ENCODE assay signal across 2 cellular contexts in genomic region chr16:84986102-84986501, GRCh38.
TF ChIP-seq lines count a peak whose summit lies in the region.

No MANE protein-coding gene starts in this region.

TF ChIP-seq in HepG2, 621 proteins besides CTCF, POLR2A, EP300 and RAD21:
- TF ChIP-seq RBM22 (optimal IDR thresholded peaks at IDR 0.05; ENCODE audit: low read length), result peak; percentile 73
- no peak for TF ChIP-seq SALL1 (CRISPR knock-in tag; IDR thresholded peaks at IDR 0.05)
- TF ChIP-seq ZNF687 (CRISPR knock-in tag; IDR thresholded peaks at IDR 0.05), result peak; percentile 28; the same call in 1 of the 2 replicates
- TF ChIP-seq AGO2 (optimal IDR thresholded peaks at IDR 0.05; ENCODE audit: low read depth, low read length), result peak; percentile 56

TF ChIP-seq in K562, 482 proteins besides CTCF, POLR2A, EP300 and RAD21:
- peak in 1 of 2 experiments; percentile 8 for TF ChIP-seq E2F6 (IDR thresholded peaks at IDR 0.05; ENCODE audit: borderline replicate concordance in 1 of 2, extremely low read depth in 1 of 2, insufficient read depth in 1 of 2, insufficient read length in 1 of 2, low read depth in 1 of 2, low read length in 1 of 2, poor library complexity in 1 of 2, severe bottlenecking in 1 of 2)
- no peak for TF ChIP-seq PHTF2 (CRISPR knock-in tag; IDR thresholded peaks at IDR 0.05)
- TF ChIP-seq EGR1 (conservative IDR thresholded peaks at IDR 0.05), result peak; percentile 69
TF ChIP-seq in K562: peak in this region for 2.
